Comparison of ENCODE assay signal across 8 cellular contexts in genomic region chrX:119235872-119236598, GRCh38. TPM values are rescaled to one million over a fixed set of nuclear protein-coding genes. Genes with fewer than 3 reads are reported as not detected.
A peak's percentile ranks its signal among the peaks of the same experiment; 100 is the strongest.
DNase-seq lines count a peak whose midpoint lies in the region; ATAC-seq and TF ChIP-seq lines count a peak whose summit lies in the region.

PGRMC1 (plus strand) TSS chrX:119236285; CDS start chrX:119236364, 79 bp downstream.

- ATAC-seq in GM18907 (IDR thresholded peaks at IDR 0.05; ENCODE audit: unreplicated experiment) (peak; percentile 93), HG03139 (IDR thresholded peaks at IDR 0.05; ENCODE audit: unreplicated experiment) (peak; percentile 83), left colon (peak; percentile 93)

- DNase-seq in AG09309 (ENCODE audit: low read depth) (no peak), NCI-H446 treated with DMSO at 0.1 percent for 48 hours (lab: John Stamatoyannopoulos, UW) (peak; percentile 49), coronary artery (ENCODE audit: low spot score) (peak; percentile 84), left colon (peak; percentile 81 to 85)
- DNase-seq in activated CD4-positive, alpha-beta T cell treated with anti-CD3 and anti-CD28 coated beads for 48 hours, result peak; percentile 81
- peak; percentile 77 for DNase-seq in stimulated activated CD4-positive, alpha-beta T cell treated with anti-CD3 and anti-CD28 coated beads, Interleukin-1b, Interleukin-23, amount 100 ng/mL, for 48 hours

- TF ChIP-seq CTCF in AG09309 (IDR thresholded peaks at IDR 0.05; ENCODE audit: control insufficient read depth, insufficient read depth, low read depth, low read length, missing control alignments), result no peak
- no peak for TF ChIP-seq CTCF in coronary artery (IDR thresholded peaks at IDR 0.05)

- H3K4me3 ChIP-seq in AG09309 (ENCODE audit: control insufficient read depth, low read depth, low read length) (peak within 1 kb of the TSS; percentile 72), coronary artery (peak within 1 kb of the TSS; percentile 85)

- intact Hi-C loops in left colon (cut with DNase I, micrococcal nuclease), result no loop called here

- H3K27ac ChIP-seq in coronary artery, result peak within 1 kb of the TSS; percentile 65 to 86

RNA-seq across cellular contexts. Expression of gene PGRMC1, which starts in this region (rescaled TPM):
- 100 to 1,000 TPM; 122 to 128 TPM for total RNA-seq in left colon
